ENCODE assay signal across 8 cellular contexts in genomic region chr20:53585028-53585569, GRCh38. TPM values are rescaled to one million over a fixed set of nuclear protein-coding genes. Genes with fewer than 3 reads are reported as not detected.
A peak's percentile ranks its signal among the peaks of the same experiment; 100 is the strongest.
DNase-seq lines count a peak whose midpoint lies in the region; ATAC-seq and TF ChIP-seq lines count a peak whose summit lies in the region.
"Not testable (repeated sequence)": the region's sequence is repeated elsewhere in the genome, so short reads cannot be mapped to it uniquely, and the experiment has no call there.

No MANE protein-coding gene starts in this region.

- not testable (repeated sequence) for H3K27me3 Mint-ChIP-seq in activated naive CD4-positive, alpha-beta T cell treated with anti-CD3 and anti-CD28 coated beads, Interleukin-2, amount 50 U/mL, for 24 hours; endothelial cell (ENCODE audit: unreplicated experiment); natural killer cell treated with Interleukin-12 subunit alpha and Interleukin-12 subunit beta and Interleukin-15 and Interleukin-18, amount 100 ng/mL, for 72 hours

- H3K36me3 ChIP-seq in BLaER1 treated with 17β-estradiol and CSF1 and Interleukin-3, amounts not matched to agents 10 nM and 100 nM: peaks cover 26 to 41% (median 29%) of the 10 kb centered on the region in 11 experiments
- peaks cover 17% of the 10 kb centered on the region for H3K36me3 ChIP-seq in suprapubic skin

- H3K4me1 Mint-ChIP-seq in activated naive CD4-positive, alpha-beta T cell treated with anti-CD3 and anti-CD28 coated beads, Interleukin-2, amount 50 U/mL, for 24 hours: peaks cover 87% of the 10 kb centered on the region
- peaks cover 54% of the 10 kb centered on the region for H3K4me1 Mint-ChIP-seq in endothelial cell (ENCODE audit: unreplicated experiment)
- peaks cover 52 to 80% of the 10 kb centered on the region in 2 donors for H3K4me1 Mint-ChIP-seq in natural killer cell treated with Interleukin-12 subunit alpha and Interleukin-12 subunit beta and Interleukin-15 and Interleukin-18, amount 100 ng/mL, for 72 hours (ENCODE audit: low read depth in 2 of 2)

- peak overlapping the region in 6 of 10 experiments; percentile 33 to 59 (median 44); a peak in 10 of 20 replicates for H3K4me3 ChIP-seq in BLaER1 treated with 17β-estradiol and CSF1 and Interleukin-3, amounts not matched to agents 10 nM and 100 nM
- H3K4me3 ChIP-seq in suprapubic skin: not testable (repeated sequence)

- not testable (repeated sequence) for TF ChIP-seq CTCF in endothelial cell (IDR thresholded peaks at IDR 0.05; ENCODE audit: unreplicated experiment); suprapubic skin (IDR thresholded peaks at IDR 0.05)

- not testable (repeated sequence) for H3K27me3 ChIP-seq in BLaER1 treated with 17β-estradiol and CSF1 and Interleukin-3, amounts not matched to agents 10 nM and 100 nM; suprapubic skin

- ATAC-seq in GM18907 (IDR thresholded peaks at IDR 0.05; ENCODE audit: unreplicated experiment): peak; percentile 36
- ATAC-seq in activated CD4-positive, CD25-positive, alpha-beta regulatory T cell treated with anti-CD3 and anti-CD28 coated beads, Interleukin-2, amount 50 U/mL, for 24 hours: peak; percentile 49 to 65
- ATAC-seq in natural killer cell treated with Interleukin-12 subunit alpha and Interleukin-12 subunit beta and Interleukin-15 and Interleukin-18, amount 100 ng/mL, for 72 hours: not testable (repeated sequence)

- not testable (repeated sequence) for H3K9me3 ChIP-seq in BLaER1 treated with 17β-estradiol and CSF1 and Interleukin-3, amounts not matched to agents 10 nM and 100 nM (replicated peaks in 1 of 11); suprapubic skin

- WGBS in suprapubic skin: 85% methylated on average over 6 of the region's 6 CpGs

- peak; percentile 34 for DNase-seq in MV-4-11 (lab: John Stamatoyannopoulos, UW)
- DNase-seq in endothelial cell (ENCODE audit: low spot score); natural killer cell treated with Interleukin-12 subunit alpha and Interleukin-12 subunit beta and Interleukin-15 and Interleukin-18, amount 100 ng/mL, for 72 hours (ENCODE audit: low spot score); suprapubic skin (ENCODE audit: low spot score in 2 of 2): not testable (repeated sequence)

- H3K9ac ChIP-seq in BLaER1 treated with 17β-estradiol and CSF1 and Interleukin-3, amounts not matched to agents 10 nM and 100 nM: peak overlapping the region; percentile 63 to 97 (median 92); a peak in 20 of 22 replicates

- H3K27ac ChIP-seq in BLaER1 treated with 17β-estradiol and CSF1 and Interleukin-3, amounts not matched to agents 10 nM and 100 nM: peak overlapping the region; percentile 46 to 100 (median 95); a peak in 21 of 22 replicates
- H3K27ac ChIP-seq in suprapubic skin: peak overlapping the region; percentile 51

- peak overlapping the region; percentile 97 for H3K27ac Mint-ChIP-seq in activated naive CD4-positive, alpha-beta T cell treated with anti-CD3 and anti-CD28 coated beads, Interleukin-2, amount 50 U/mL, for 24 hours
- H3K27ac Mint-ChIP-seq in endothelial cell (ENCODE audit: unreplicated experiment): peak overlapping the region; percentile 83
- H3K27ac Mint-ChIP-seq in natural killer cell treated with Interleukin-12 subunit alpha and Interleukin-12 subunit beta and Interleukin-15 and Interleukin-18, amount 100 ng/mL, for 72 hours: peak overlapping the region; percentile 92 to 99

- H3K4me2 ChIP-seq in BLaER1 treated with 17β-estradiol and CSF1 and Interleukin-3, amounts not matched to agents 10 nM and 100 nM: peak overlapping the region; percentile 83 to 95 (median 91)

- not testable (repeated sequence) for TF ChIP-seq POLR2A in suprapubic skin (IDR thresholded peaks at IDR 0.05)

- not testable (repeated sequence) for TF ChIP-seq EP300 in suprapubic skin (IDR thresholded peaks at IDR 0.05)

- peak overlapping the region; percentile 89 for H3K4me3 Mint-ChIP-seq in activated naive CD4-positive, alpha-beta T cell treated with anti-CD3 and anti-CD28 coated beads, Interleukin-2, amount 50 U/mL, for 24 hours
- not testable (repeated sequence) for H3K4me3 Mint-ChIP-seq in endothelial cell (ENCODE audit: unreplicated experiment)
- peak overlapping the region; percentile 89 for H3K4me3 Mint-ChIP-seq in natural killer cell treated with Interleukin-12 subunit alpha and Interleukin-12 subunit beta and Interleukin-15 and Interleukin-18, amount 100 ng/mL, for 72 hours

- H3K9me3 Mint-ChIP-seq in activated naive CD4-positive, alpha-beta T cell treated with anti-CD3 and anti-CD28 coated beads, Interleukin-2, amount 50 U/mL, for 24 hours; endothelial cell (ENCODE audit: unreplicated experiment); natural killer cell treated with Interleukin-12 subunit alpha and Interleukin-12 subunit beta and Interleukin-15 and Interleukin-18, amount 100 ng/mL, for 72 hours: not testable (repeated sequence)

- H3K36me3 Mint-ChIP-seq in activated naive CD4-positive, alpha-beta T cell treated with anti-CD3 and anti-CD28 coated beads, Interleukin-2, amount 50 U/mL, for 24 hours: not testable (repeated sequence)
- peaks cover 18% of the 10 kb centered on the region for H3K36me3 Mint-ChIP-seq in endothelial cell (ENCODE audit: low read depth, unreplicated experiment)
- H3K36me3 Mint-ChIP-seq in natural killer cell treated with Interleukin-12 subunit alpha and Interleukin-12 subunit beta and Interleukin-15 and Interleukin-18, amount 100 ng/mL, for 72 hours: peaks cover 19% of the 10 kb centered on the region

- H3K4me1 ChIP-seq in BLaER1 treated with 17β-estradiol and CSF1 and Interleukin-3, amounts not matched to agents 10 nM and 100 nM: peaks cover 33 to 82% (median 51%) of the 10 kb centered on the region in 10 experiments
- peaks cover 89% of the 10 kb centered on the region for H3K4me1 ChIP-seq in suprapubic skin

- peaks cover 11 to 88% (median 16%) of the 10 kb centered on the region in 11 experiments; a peak in 21 of 22 replicates for H4K20me1 ChIP-seq in BLaER1 treated with 17β-estradiol and CSF1 and Interleukin-3, amounts not matched to agents 10 nM and 100 nM

RNA-seq across cellular contexts. Expression of gene ZNF217, which starts 8.5 kb away (rescaled TPM):
- total RNA-seq in endothelial cell (ENCODE audit: unreplicated experiment) (76.7 TPM), suprapubic skin (10 to 100 TPM; 31.2 to 64.8 (median 46.7) TPM)
- 10 to 100 TPM; 39.9 to 48.0 TPM for total RNA-seq in natural killer cell treated with Interleukin-12 subunit alpha and Interleukin-12 subunit beta and Interleukin-15 and Interleukin-18, amount 100 ng/mL, for 72 hours
